In the genomic region with DNA sequence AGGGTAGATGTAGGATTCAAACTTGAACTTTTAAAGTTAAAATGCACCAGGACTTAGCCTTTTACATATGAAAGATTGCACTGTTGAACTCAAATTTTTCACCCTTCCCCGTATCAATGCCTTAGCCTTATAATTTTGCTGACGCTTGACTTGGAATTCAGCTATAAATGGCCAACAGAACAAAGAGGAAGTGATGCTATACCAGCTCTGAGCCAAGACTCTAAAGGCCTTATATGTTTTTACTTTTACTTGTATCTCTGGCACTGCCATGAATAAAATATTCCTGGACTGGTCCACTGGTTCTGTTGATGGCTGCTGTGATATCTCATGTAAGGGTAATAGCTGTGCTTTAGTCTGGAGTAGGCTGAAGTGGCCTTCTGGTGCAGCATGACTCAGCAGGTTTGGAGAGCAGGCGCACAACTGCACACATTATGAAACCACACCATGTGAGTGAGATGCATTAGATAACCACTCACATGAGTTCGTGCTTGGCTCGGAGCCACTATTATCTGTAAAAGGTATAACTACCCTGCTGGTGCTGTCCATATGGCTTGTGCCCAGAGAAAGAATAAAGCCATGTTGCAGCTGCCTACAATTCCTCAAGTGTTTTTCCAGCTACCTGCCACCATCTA, we compare ENCODE assay signal across 9 cellular contexts. TPM values are rescaled to one million over a fixed set of nuclear protein-coding genes. Genes with fewer than 3 reads are reported as not detected.
A peak's percentile ranks its signal among the peaks of the same experiment; 100 is the strongest.
DNase-seq lines count a peak whose midpoint lies in the region.
"Had no signal": no experiment of that assay in that cellular context is flagged by ENCODE, and none has a peak within 500 bp of the region (broad histone marks: within the 10 kb centered on the region; RNA-seq: fewer than 3 reads in every experiment).

No MANE protein-coding gene starts in this region.

- H3K9me3 Mint-ChIP-seq in activated naive CD4-positive, alpha-beta T cell treated with anti-CD3 and anti-CD28 coated beads, Interleukin-2, amount 50 U/mL, for 24 hours: peaks cover 12% of the 10 kb centered on the region

- no peaks in the 10 kb centered on the region for H3K36me3 Mint-ChIP-seq in activated naive CD4-positive, alpha-beta T cell treated with anti-CD3 and anti-CD28 coated beads, Interleukin-2, amount 50 U/mL, for 24 hours

- intact Hi-C loops in head of caudate nucleus (cut with DNase I): no loop called here

- no peak overlapping the region for H3K4me3 ChIP-seq in skeletal muscle cell (ENCODE audit: low read depth, low read length)

- H3K27me3 Mint-ChIP-seq in activated naive CD4-positive, alpha-beta T cell treated with anti-CD3 and anti-CD28 coated beads, Interleukin-2, amount 50 U/mL, for 24 hours: peaks cover 6% of the 10 kb centered on the region

- no peak overlapping the region for H3K4me3 Mint-ChIP-seq in activated naive CD4-positive, alpha-beta T cell treated with anti-CD3 and anti-CD28 coated beads, Interleukin-2, amount 50 U/mL, for 24 hours
- H3K4me3 Mint-ChIP-seq: CD8-positive, alpha-beta memory T cell had no signal

- peak overlapping the region; percentile 73 for H3K27ac Mint-ChIP-seq in activated naive CD4-positive, alpha-beta T cell treated with anti-CD3 and anti-CD28 coated beads, Interleukin-2, amount 50 U/mL, for 24 hours
- H3K27ac Mint-ChIP-seq: CD8-positive, alpha-beta memory T cell had no signal

- DNase-seq in activated naive CD4-positive, alpha-beta T cell treated with anti-CD3 and anti-CD28 coated beads, Interleukin-2, amount 50 U/mL, for 16 hours: no peak
- peak; percentile 15 for DNase-seq in NCI-H226
- peak; percentile 89 for DNase-seq in dermis microvascular lymphatic vessel endothelial cell (ENCODE audit: low read depth in 2 of 2)
- peak; percentile 21 for DNase-seq in skeletal muscle cell (ENCODE audit: low read depth)
- DNase-seq in head of caudate nucleus: no peak
- no peak for DNase-seq in kidney glomerular epithelial cell (lab: John Stamatoyannopoulos, UW)
- no peak for DNase-seq in activated T-cell treated with anti-CD3 and anti-CD28 coated beads, Interleukin-2, amount 50 U/mL, for 1 hour
- DNase-seq: CD8-positive, alpha-beta memory T cell had no signal

- H3K4me1 Mint-ChIP-seq in activated naive CD4-positive, alpha-beta T cell treated with anti-CD3 and anti-CD28 coated beads, Interleukin-2, amount 50 U/mL, for 24 hours: no peaks in the 10 kb centered on the region
- H3K4me1 Mint-ChIP-seq: CD8-positive, alpha-beta memory T cell had no signal

RNA-seq across cellular contexts. Expression of gene IER3IP1, which starts 8.4 kb away (rescaled TPM):
- total RNA-seq in dermis microvascular lymphatic vessel endothelial cell: 26.9 and 47.5 TPM in 2 replicates

RNA-seq across cellular contexts. Expression of gene HDHD2, which starts 34.2 kb away (rescaled TPM):
- 11.6 and 12.9 TPM in 2 replicates for total RNA-seq in dermis microvascular lymphatic vessel endothelial cell

Comparison
In these comparisons a context has a peak if more than half of its experiments do, and no peak if none do; other contexts are left out.
1. DNase-seq: peak in NCI-H226 (single experiment), dermis microvascular lymphatic vessel endothelial cell (2 of 2) and skeletal muscle cell (single experiment); none in activated naive CD4-positive, alpha-beta T cell treated with anti-CD3 and anti-CD28 coated beads, Interleukin-2, amount 50 U/mL, for 16 hours (single experiment), head of caudate nucleus (0 of 42), kidney glomerular epithelial cell (single experiment) and activated T-cell treated with anti-CD3 and anti-CD28 coated beads, Interleukin-2, amount 50 U/mL, for 1 hour (single experiment).